13 cellular contexts compared by ENCODE assay signal in the genomic region with DNA sequence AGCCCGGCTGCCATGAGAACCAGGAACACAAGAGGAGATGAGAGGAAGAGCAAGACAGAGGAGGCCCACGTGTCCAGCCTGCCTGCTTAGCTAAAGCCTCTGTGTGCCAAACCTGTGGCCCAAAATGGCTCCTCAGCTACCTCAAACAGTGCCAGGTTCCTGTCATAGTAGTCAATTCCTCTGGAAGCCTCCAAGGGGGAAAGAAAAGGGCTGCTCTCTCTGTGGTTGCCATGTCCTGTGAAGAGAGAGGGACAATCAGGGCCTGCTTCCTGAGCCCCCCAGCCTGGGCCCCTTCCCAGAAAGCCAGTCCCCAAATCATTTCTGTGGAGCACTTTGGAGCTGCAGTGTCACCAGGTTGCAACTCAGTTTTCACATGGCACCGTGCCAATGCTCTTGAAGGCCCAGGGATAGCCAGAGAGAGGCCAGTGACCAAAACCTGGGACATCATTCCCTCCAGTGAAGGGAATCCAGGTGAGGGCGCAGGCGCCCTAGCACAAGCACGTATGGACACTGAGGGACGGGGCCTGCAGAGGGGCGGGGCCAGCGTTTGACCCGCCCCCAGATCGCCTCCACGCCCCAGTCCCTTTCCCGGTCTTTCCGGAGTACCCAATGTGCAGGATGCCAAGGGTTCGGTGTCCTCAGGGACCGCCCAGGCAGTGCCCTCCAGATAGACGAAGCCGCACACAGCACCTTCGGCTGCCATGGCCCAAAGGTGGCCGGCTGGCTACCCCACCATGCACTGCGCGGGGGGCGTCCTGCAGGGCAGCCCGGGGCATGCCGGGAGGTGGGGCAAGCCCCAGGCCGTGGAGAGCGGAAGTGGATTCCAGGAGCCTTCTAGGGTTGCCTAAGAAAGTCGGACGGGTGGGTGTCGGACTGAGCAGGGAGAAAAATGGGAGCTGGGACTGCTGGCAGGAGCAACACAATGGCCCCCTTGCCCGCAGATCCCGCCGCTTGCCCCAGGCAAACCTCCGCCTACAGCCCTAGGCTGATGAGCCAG. TPM values are rescaled to one million over a fixed set of nuclear protein-coding genes. Genes with fewer than 3 reads are reported as not detected.
DNase-seq lines count a peak whose midpoint lies in the region; ATAC-seq and TF ChIP-seq lines count a peak whose summit lies in the region.
"Had no signal": no experiment of that assay in that cellular context is flagged by ENCODE, and none has a peak within 500 bp of the region (broad histone marks: within the 10 kb centered on the region; RNA-seq: fewer than 3 reads in every experiment).

No MANE protein-coding gene starts in this region.

- peaks cover 16% of the 10 kb centered on the region for H3F3A ChIP-seq in GM23248 (ENCODE audit: insufficient read depth)

- no peak overlapping the region for H3K9ac ChIP-seq in GM23248

- no peaks in the 10 kb centered on the region for H3K27me3 ChIP-seq in GM23248 (replicated peaks; ENCODE audit: insufficient read depth)
- no peaks in the 10 kb centered on the region for H3K27me3 ChIP-seq in right atrium auricular region
- H3K27me3 ChIP-seq in foreskin keratinocyte, result no peaks in the 10 kb centered on the region

- H3K27me3 Mint-ChIP-seq in T-helper 17 cell, result no peaks in the 10 kb centered on the region

- in situ Hi-C loops in GM23248 (cut with MboI), result no loop called here

- H3K79me2 ChIP-seq in GM23248 (ENCODE audit: insufficient read depth), result peaks cover 94% of the 10 kb centered on the region

- H3K27ac Mint-ChIP-seq in T-helper 17 cell, result no peak overlapping the region

- TF ChIP-seq CTCF in right atrium auricular region (IDR thresholded peaks at IDR 0.05), result no peak
- TF ChIP-seq CTCF in foreskin keratinocyte (conservative IDR thresholded peaks at IDR 0.05), result no peak

- H2AFZ ChIP-seq in GM23248, result no peak overlapping the region

- no peak overlapping the region for H3K4me3 ChIP-seq in GM23248
- no peak overlapping the region for H3K4me3 ChIP-seq in right atrium auricular region

- DNase-seq in GM23248, result peak; percentile 39
- DNase-seq in amniotic epithelial cell (ENCODE audit: low read depth), result peak; percentile 51
- no peak for DNase-seq in right atrium auricular region (ENCODE audit: low spot score)
- DNase-seq in retina, result peak; percentile 25
- DNase-seq in EL, result no peak
- no peak for DNase-seq in T-helper 17 cell
- no peak for DNase-seq in foreskin keratinocyte
- DNase-seq: activated T-cell treated with anti-CD3 and anti-CD28 coated beads, Interleukin-2, amount 50 U/mL, for 1 hour; NCI-H524; WERI-Rb-1 had no signal

- peaks cover 26% of the 10 kb centered on the region for H3K36me3 ChIP-seq in GM23248 (ENCODE audit: low read depth)
- H3K36me3 ChIP-seq in right atrium auricular region, result peaks cover 57% of the 10 kb centered on the region

- H3K36me3 Mint-ChIP-seq in T-helper 17 cell (ENCODE audit: low read depth), result peaks cover 4% of the 10 kb centered on the region

- H3K9me3 ChIP-seq in GM23248 (ENCODE audit: low read depth) (no peaks in the 10 kb centered on the region), right atrium auricular region (no peaks in the 10 kb centered on the region), T-helper 17 cell (ENCODE audit: control insufficient read depth, low read length, poor library complexity, severe bottlenecking) (no peaks in the 10 kb centered on the region)

- H3K27ac ChIP-seq in GM23248 (no peak overlapping the region), right atrium auricular region (peak overlapping the region; percentile 96 to 99), foreskin keratinocyte (no peak overlapping the region)
- H3K27ac ChIP-seq: WERI-Rb-1 had no signal

- no peak overlapping the region for H3K4me3 Mint-ChIP-seq in T-helper 17 cell

- H3K9me2 ChIP-seq in GM23248 (ENCODE audit: insufficient read depth), result no peaks in the 10 kb centered on the region

- no peak overlapping the region for H3K4me2 ChIP-seq in GM23248 (ENCODE audit: unreplicated experiment)

- no peak for ATAC-seq in HG02763 (IDR thresholded peaks at IDR 0.05; ENCODE audit: unreplicated experiment)
- no peak for ATAC-seq in T-helper 17 cell
- ATAC-seq in foreskin keratinocyte, result no peak

- peaks cover 40% of the 10 kb centered on the region for H3K4me1 ChIP-seq in GM23248 (ENCODE audit: insufficient read depth)
- peaks cover 0 to 91% of the 10 kb centered on the region in 2 donors for H3K4me1 ChIP-seq in right atrium auricular region
- H3K4me1 ChIP-seq in foreskin keratinocyte, result peaks cover 31% of the 10 kb centered on the region

- peaks cover 17% of the 10 kb centered on the region for H3K4me1 Mint-ChIP-seq in T-helper 17 cell

- H4K20me1 ChIP-seq in GM23248 (ENCODE audit: insufficient read depth), result 0 out of 2 replicates have a peak, but pooled peaks cover 3% of the 10 kb centered on the region

- WGBS in GM23248 (ENCODE audit: low coverage in 1 of 2, low lambda C conversion rate in 2 of 2, missing lambda C conversion rate in 2 of 2), 2 experiments, result 46 to 49% methylated on average over 22 to 34 of the region's 34 CpGs

RNA-seq across cellular contexts. Expression of a gene that starts 4.8 kb away (rescaled TPM):
- total RNA-seq in GM23248 (2014; rRNA removed; shearing (Covaris generic)), result 93.2 and 101 TPM in 2 replicates
- polyA plus RNA-seq in GM23248 (2016; fragmentation: Nextera tagmentation; extraction: Ambion mirVana) (57.5 and 63.0 TPM in 2 replicates), foreskin keratinocyte (52.6 and 57.5 TPM in 2 replicates)
- total RNA-seq in right atrium auricular region (10 to 100 TPM; 39.5 to 85.9 TPM), T-helper 17 cell (10 to 100 TPM; 19.5 to 24.3 TPM), foreskin keratinocyte (79.0 and 90.9 TPM in 2 replicates)

RNA-seq across cellular contexts. Expression of a gene that starts 16.7 kb away (rescaled TPM):
- total RNA-seq in GM23248 (2014; rRNA removed; shearing (Covaris generic)), result not detected in 2 replicates
- polyA plus RNA-seq in GM23248 (2016; fragmentation: Nextera tagmentation; extraction: Ambion mirVana) (not detected in 2 replicates), foreskin keratinocyte (not detected in 2 replicates)
- total RNA-seq in right atrium auricular region (not detected), T-helper 17 cell (under 1 TPM; 0.22 to 0.68 TPM), foreskin keratinocyte (not detected in 2 replicates)
- total RNA-seq: M059J had no signal
- polyA plus RNA-seq: BJ had no signal

RNA-seq across cellular contexts. Expression of a gene that starts 19.7 kb away (rescaled TPM):
- 15.9 and 19.1 TPM in 2 replicates for total RNA-seq in GM23248 (2014; rRNA removed; shearing (Covaris generic))
- polyA plus RNA-seq in GM23248 (2016; fragmentation: Nextera tagmentation; extraction: Ambion mirVana), result 5.3 and 5.4 TPM in 2 replicates
- 10 to 100 TPM in 1 of 2 donors, 1 to 10 TPM in 1; 2.9 to 11.8 TPM for total RNA-seq in right atrium auricular region
- total RNA-seq in T-helper 17 cell, result 1 to 10 TPM; 4.6 to 5.7 TPM
- total RNA-seq in foreskin keratinocyte, result 19.2 and 24.8 TPM in 2 replicates
- polyA plus RNA-seq in foreskin keratinocyte, result 25.6 and 29.9 TPM in 2 replicates

RNA-seq across cellular contexts. Expression of a gene that starts 27.0 kb away (rescaled TPM):
- 18.9 and 24.8 TPM in 2 replicates for total RNA-seq in GM23248 (2014; rRNA removed; shearing (Covaris generic))
- polyA plus RNA-seq in GM23248 (2016; fragmentation: Nextera tagmentation; extraction: Ambion mirVana) (49.8 and 55.1 TPM in 2 replicates), foreskin keratinocyte (51.2 and 53.6 TPM in 2 replicates)
- total RNA-seq in right atrium auricular region (10 to 100 TPM; 37.3 to 38.4 TPM), T-helper 17 cell (100 to 1,000 TPM in 1 of 2 donors, 10 to 100 TPM in 1; 93.7 to 119 TPM), foreskin keratinocyte (43.5 and 46.3 TPM in 2 replicates)

RNA-seq across cellular contexts. Expression of a gene that starts 32.0 kb away (rescaled TPM):
- total RNA-seq in GM23248 (2014; rRNA removed; shearing (Covaris generic)), result 0.76 TPM in 1 of 2 replicates, not detected in the other
- polyA plus RNA-seq in GM23248 (2016; fragmentation: Nextera tagmentation; extraction: Ambion mirVana), result 3.8 and 7.4 TPM in 2 replicates
- total RNA-seq in right atrium auricular region, result under 1 TPM in 1 of 2 donors, not detected in 1; 0.59 TPM
- total RNA-seq in T-helper 17 cell, result 1 to 10 TPM; 6.7 to 8.4 TPM
- total RNA-seq in foreskin keratinocyte, result 0.31 and 0.35 TPM in 2 replicates
- polyA plus RNA-seq in foreskin keratinocyte, result 0.60 and 0.62 TPM in 2 replicates
- total RNA-seq: M059J had no signal

Comparison
In these comparisons a context has a peak if more than half of its experiments do, and no peak if none do; other contexts are left out.
1. DNase-seq: peak in GM23248 (single experiment), amniotic epithelial cell (single experiment) and retina (single experiment); none in right atrium auricular region (single experiment), EL (single experiment), T-helper 17 cell (0 of 3) and foreskin keratinocyte (0 of 2).
2. H3K27ac ChIP-seq: peak in right atrium auricular region (2 of 2); none in GM23248 (single experiment) and foreskin keratinocyte (single experiment).